Comparison of ENCODE assay signal across 8 cellular contexts in the genomic region with DNA sequence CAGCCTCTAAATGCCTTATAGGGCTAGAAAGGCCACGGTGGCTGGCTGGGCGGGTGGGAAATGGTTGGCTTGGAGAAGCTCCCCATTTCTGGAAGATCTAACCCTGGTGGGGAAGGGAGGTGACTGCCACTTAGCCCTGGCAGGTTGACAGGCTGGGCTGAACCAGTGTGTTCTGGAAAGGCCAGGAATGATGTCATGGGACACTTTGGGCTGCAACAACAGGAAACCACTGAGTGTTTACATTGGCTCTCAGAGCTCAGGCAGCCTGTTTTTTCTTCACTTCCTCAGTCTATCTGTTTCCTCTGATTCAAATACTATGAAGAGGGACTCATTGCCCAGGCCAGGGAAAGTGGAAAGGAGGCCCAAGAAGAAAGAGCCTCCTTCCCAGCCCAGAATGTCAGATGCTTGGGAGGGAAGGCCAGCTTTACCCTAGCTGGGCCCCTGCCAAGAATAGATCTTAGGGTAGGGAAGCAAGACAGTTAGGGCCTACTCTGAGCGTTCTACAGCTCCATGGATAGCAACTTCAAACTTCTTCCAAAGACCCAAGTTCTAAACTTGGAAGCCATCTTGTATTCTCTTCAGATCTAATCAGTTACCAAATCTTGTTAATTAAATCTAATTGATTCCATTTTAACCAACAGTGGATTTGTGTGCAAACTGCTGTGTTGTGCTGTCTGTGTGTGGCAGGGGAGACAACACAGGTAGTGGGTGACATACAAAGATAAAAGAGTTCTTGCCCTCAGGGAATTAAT.
DNase-seq lines count a peak whose midpoint lies in the region; TF ChIP-seq lines count a peak whose summit lies in the region.

No MANE protein-coding gene starts in this region.

- no peak overlapping the region for H3K4me3 ChIP-seq in fibroblast of the aortic adventitia (ENCODE audit: low read depth, low read length)

- DNase-seq in activated T-cell treated with anti-CD3 and anti-CD28 coated beads for 1 hour (ENCODE audit: low read depth) (peak; percentile 21), activated T-cell treated with anti-CD3 and anti-CD28 coated beads for 4 hours (no peak), NCI-H460 (ENCODE audit: extremely low read depth, low read depth) (peak; percentile 81), activated T-helper 1 cell treated with Interleukin-2 at 50 U/mL for 16 hours (ENCODE audit: low read depth) (peak; percentile 35), fibroblast of the aortic adventitia (ENCODE audit: low read depth) (peak; percentile 92), pons (ENCODE audit: low spot score) (peak; percentile 56), NCI-H524 (lab: John Stamatoyannopoulos, UW) (no peak), NCI-H345 (lab: John Stamatoyannopoulos, UW) (no peak)

- peak; percentile 29 for TF ChIP-seq CTCF in fibroblast of the aortic adventitia (IDR thresholded peaks at IDR 0.05; ENCODE audit: insufficient read depth, low read length)

Comparison
In these comparisons a context has a peak if more than half of its experiments do, and no peak if none do; other contexts are left out.
1. DNase-seq: peak in activated T-cell treated with anti-CD3 and anti-CD28 coated beads for 1 hour (single experiment), NCI-H460 (single experiment), activated T-helper 1 cell treated with Interleukin-2 at 50 U/mL for 16 hours (single experiment), fibroblast of the aortic adventitia (single experiment) and pons (single experiment); none in activated T-cell treated with anti-CD3 and anti-CD28 coated beads for 4 hours (single experiment), NCI-H524 (0 of 2) and NCI-H345 (single experiment).